Comparison of ENCODE assay signal across 8 cellular contexts in genomic region chr16:22813946-22814325, GRCh38. TPM values are rescaled to one million over a fixed set of nuclear protein-coding genes. Genes with fewer than 3 reads are reported as not detected.
DNase-seq lines count a peak whose midpoint lies in the region; ATAC-seq, FAIRE-seq and TF ChIP-seq lines count a peak whose summit lies in the region.

HS3ST2 (plus strand) TSS chr16:22814162; CDS start chr16:22814611, 449 bp downstream.

- DNase-seq in D721Med (ENCODE audit: insufficient read length, low spot score) (peak; percentile 23), NCI-H2171 (lab: John Stamatoyannopoulos, UW) (peak; percentile 9), esophagus squamous epithelium (lab: John Stamatoyannopoulos, UW) (no peak), brain microvascular endothelial cell (no peak), SJCRH30 (no peak)
- no peak for DNase-seq in activated naive CD4-positive, alpha-beta T cell (lab: John Stamatoyannopoulos, UW)

- no peaks in the 10 kb centered on the region for H3K36me3 ChIP-seq in esophagus squamous epithelium
- H3K36me3 ChIP-seq in neural cell (ENCODE audit: insufficient read depth, low read length), result no peaks in the 10 kb centered on the region
- H3K36me3 ChIP-seq in brain microvascular endothelial cell (replicated peaks), result no peaks in the 10 kb centered on the region
- H3K36me3 ChIP-seq in SJCRH30, result no peaks in the 10 kb centered on the region

- H3K9me3 ChIP-seq in esophagus squamous epithelium (no peaks in the 10 kb centered on the region), neural cell (ENCODE audit: low read length) (no peaks in the 10 kb centered on the region), SJCRH30 (replicated peaks) (no peaks in the 10 kb centered on the region)

- WGBS in esophagus squamous epithelium, 2 donors, result no CpG with 5 or more reads among the region's 49 CpGs

- TF ChIP-seq POLR2A in esophagus squamous epithelium (IDR thresholded peaks at IDR 0.05), result no peak

- TF ChIP-seq RAD21 in neural cell (conservative IDR thresholded peaks at IDR 0.05), result peak; percentile 70

- in situ Hi-C loops in brain microvascular endothelial cell (cut with HindIII; ENCODE audit: low pct_ligation_motif_present, low sequenced_read_pairs), result no loop called here

- H3K27ac ChIP-seq in esophagus squamous epithelium (no peak within 1 kb of the TSS), neural cell (ENCODE audit: low read length) (peak within 1 kb of the TSS; percentile 33), brain microvascular endothelial cell (no peak within 1 kb of the TSS), SJCRH30 (no peak within 1 kb of the TSS)

- TF ChIP-seq CTCF in D721Med (IDR thresholded peaks at IDR 0.05; ENCODE audit: insufficient read depth, missing control alignments) (peak; percentile 46), esophagus squamous epithelium (IDR thresholded peaks at IDR 0.05) (peak in 2 of 6 experiments; percentile 10 to 16), neural cell (IDR thresholded peaks at IDR 0.05; ENCODE audit: poor library complexity, severe bottlenecking) (peak; percentile 73), brain microvascular endothelial cell (IDR thresholded peaks at IDR 0.05; ENCODE audit: low read depth, low read length, missing control alignments) (no peak)

- peak within 1 kb of the TSS; percentile 71 for H3K9ac ChIP-seq in neural cell (ENCODE audit: low read length)

- no peak for ATAC-seq in GM21447 (IDR thresholded peaks at IDR 0.05; ENCODE audit: unreplicated experiment)

- H3F3A ChIP-seq in neural cell (ENCODE audit: insufficient read depth, low read length, poor library complexity, severe bottlenecking), result no peaks in the 10 kb centered on the region

- no peaks in the 10 kb centered on the region for H3K9me2 ChIP-seq in neural cell (ENCODE audit: insufficient read depth, low read length)

- H3K4me3 ChIP-seq in esophagus squamous epithelium, result peak within 1 kb of the TSS; percentile 18 to 61 (median 38)
- peak within 1 kb of the TSS; percentile 91 for H3K4me3 ChIP-seq in neural cell (ENCODE audit: low read length)
- no peak within 1 kb of the TSS for H3K4me3 ChIP-seq in brain microvascular endothelial cell (ENCODE audit: low read depth, low read length)
- H3K4me3 ChIP-seq in SJCRH30, result no peak within 1 kb of the TSS

- H3K4me1 ChIP-seq in esophagus squamous epithelium (peaks cover 11 to 23% (median 15%) of the 10 kb centered on the region in 3 donors), SJCRH30 (no peaks in the 10 kb centered on the region)

- H2AFZ ChIP-seq in neural cell (ENCODE audit: low read depth, low read length), result peak within 1 kb of the TSS; percentile 79

- no peaks in the 10 kb centered on the region for H3K79me2 ChIP-seq in neural cell (replicated peaks; ENCODE audit: insufficient read depth, low read length)

- no peak for TF ChIP-seq EP300 in neural cell (conservative IDR thresholded peaks at IDR 0.05; ENCODE audit: poor library complexity, severe bottlenecking)

- intact Hi-C loops in esophagus squamous epithelium (cut with DNase I), result no loop called here

- H3K27me3 ChIP-seq in esophagus squamous epithelium, result peaks cover 4 to 63% (median 11%) of the 10 kb centered on the region in 4 donors
- H3K27me3 ChIP-seq in neural cell (ENCODE audit: insufficient read depth, low read depth, low read length), result peaks cover 84% of the 10 kb centered on the region
- H3K27me3 ChIP-seq in brain microvascular endothelial cell (replicated peaks), result peaks cover 24% of the 10 kb centered on the region
- H3K27me3 ChIP-seq in SJCRH30, result no peaks in the 10 kb centered on the region

- peak within 1 kb of the TSS; percentile 67 for H3K4me2 ChIP-seq in neural cell (ENCODE audit: low read length)

- no peaks in the 10 kb centered on the region for H4K20me1 ChIP-seq in neural cell (ENCODE audit: insufficient read depth)

- FAIRE-seq in D721Med (lab: Jason Lieb, UNC), result no peak

TF ChIP-seq in neural cell, 6 proteins besides CTCF, POLR2A, EP300 and RAD21:
- TF ChIP-seq EZH2 (IDR thresholded peaks at IDR 0.05; ENCODE audit: borderline replicate concordance, insufficient read depth, low read length, poor library complexity, severe bottlenecking) (no peak), MXI1 (conservative IDR thresholded peaks at IDR 0.05; ENCODE audit: poor library complexity, severe bottlenecking) (no peak), REST (IDR thresholded peaks at IDR 0.05; ENCODE audit: borderline replicate concordance) (no peak), POLR2AphosphoS5 (IDR thresholded peaks at IDR 0.05) (peak; percentile 24), TAF1 (IDR thresholded peaks at IDR 0.05; ENCODE audit: low read depth) (no peak), SMC3 (conservative IDR thresholded peaks at IDR 0.05; ENCODE audit: poor library complexity) (peak; percentile 69)

RNA-seq across cellular contexts. Expression of gene HS3ST2, which starts in this region (rescaled TPM):
- under 1 TPM in 3 of 4 donors, not detected in 1; 0.12 to 0.76 (median 0.30) TPM for total RNA-seq in esophagus squamous epithelium
- 0.36 and 3.0 TPM in 2 replicates for polyA plus RNA-seq in neural cell
- 2.9 and 3.7 TPM in 2 replicates for polyA minus RNA-seq in neural cell
- not detected in 2 replicates for total RNA-seq in SJCRH30 (2014; rRNA removed; shearing (Covaris generic))

Comparison
In these comparisons a context has a peak if more than half of its experiments do, and no peak if none do; other contexts are left out.
1. DNase-seq: peak in D721Med (single experiment) and NCI-H2171 (single experiment); none in esophagus squamous epithelium (single experiment), brain microvascular endothelial cell (single experiment), SJCRH30 (0 of 2) and activated naive CD4-positive, alpha-beta T cell (0 of 4).
2. H3K4me3 ChIP-seq: peak in esophagus squamous epithelium (4 of 4) and neural cell (single experiment); none in brain microvascular endothelial cell (single experiment) and SJCRH30 (single experiment).